Comparison of ENCODE assay signal across 1 cellular context in genomic region chr7:38215734-38216670, GRCh38.
TF ChIP-seq lines count a peak whose summit lies in the region.

No MANE protein-coding gene starts in this region.

TF ChIP-seq in HCT116, 20 proteins besides CTCF, POLR2A, EP300 and RAD21 (continued from another document):
- TF ChIP-seq ZBTB33 (IDR thresholded peaks at IDR 0.05; ENCODE audit: extremely low read depth, insufficient replicate concordance, low read length) (no peak), EZH2 (IDR thresholded peaks at IDR 0.05) (no peak), ZNF274 (IDR thresholded peaks at IDR 0.05; ENCODE audit: low read depth, low read length) (no peak), EZH2phosphoT487 (IDR thresholded peaks at IDR 0.05; ENCODE audit: borderline replicate concordance) (no peak)
